Comparison of ENCODE assay signal across 3 cellular contexts in genomic region chr3:17310983-17311382, GRCh38.
"Had no signal": no experiment of that assay in that cellular context is flagged by ENCODE, and none has a peak within 500 bp of the region (broad histone marks: within the 10 kb centered on the region; RNA-seq: fewer than 3 reads in every experiment).

No MANE protein-coding gene starts in this region.

- ATAC-seq: GM12878 had no signal

- DNase-seq: GDM1, GF-D8 had no signal

- H3K4me3 ChIP-seq: GM12878 had no signal
